7 cellular contexts compared by ENCODE assay signal in genomic region chr15:101547737-101548136, GRCh38. TPM values are rescaled to one million over a fixed set of nuclear protein-coding genes. Genes with fewer than 3 reads are reported as not detected.
"Had no signal": no experiment of that assay in that cellular context is flagged by ENCODE, and none has a peak within 500 bp of the region (broad histone marks: within the 10 kb centered on the region; RNA-seq: fewer than 3 reads in every experiment).

No MANE protein-coding gene starts in this region.

- ATAC-seq: GM23338 had no signal

- DNase-seq: H9, HCEC 1CT, IMR-90, Karpas-422, KBM-7 had no signal

- H3K4me2 ChIP-seq: GM23338, KMS-11 had no signal

- H2AFZ ChIP-seq: GM23338 had no signal

- H3K4me3 ChIP-seq: GM23338 had no signal

- H3K27ac ChIP-seq: KMS-11 had no signal

RNA-seq across cellular contexts. Expression of gene PCSK6, which starts 58.2 kb away (rescaled TPM):
- total RNA-seq: IMR-90 had no signal
